ENCODE assay signal across 2 cellular contexts in the genomic region with DNA sequence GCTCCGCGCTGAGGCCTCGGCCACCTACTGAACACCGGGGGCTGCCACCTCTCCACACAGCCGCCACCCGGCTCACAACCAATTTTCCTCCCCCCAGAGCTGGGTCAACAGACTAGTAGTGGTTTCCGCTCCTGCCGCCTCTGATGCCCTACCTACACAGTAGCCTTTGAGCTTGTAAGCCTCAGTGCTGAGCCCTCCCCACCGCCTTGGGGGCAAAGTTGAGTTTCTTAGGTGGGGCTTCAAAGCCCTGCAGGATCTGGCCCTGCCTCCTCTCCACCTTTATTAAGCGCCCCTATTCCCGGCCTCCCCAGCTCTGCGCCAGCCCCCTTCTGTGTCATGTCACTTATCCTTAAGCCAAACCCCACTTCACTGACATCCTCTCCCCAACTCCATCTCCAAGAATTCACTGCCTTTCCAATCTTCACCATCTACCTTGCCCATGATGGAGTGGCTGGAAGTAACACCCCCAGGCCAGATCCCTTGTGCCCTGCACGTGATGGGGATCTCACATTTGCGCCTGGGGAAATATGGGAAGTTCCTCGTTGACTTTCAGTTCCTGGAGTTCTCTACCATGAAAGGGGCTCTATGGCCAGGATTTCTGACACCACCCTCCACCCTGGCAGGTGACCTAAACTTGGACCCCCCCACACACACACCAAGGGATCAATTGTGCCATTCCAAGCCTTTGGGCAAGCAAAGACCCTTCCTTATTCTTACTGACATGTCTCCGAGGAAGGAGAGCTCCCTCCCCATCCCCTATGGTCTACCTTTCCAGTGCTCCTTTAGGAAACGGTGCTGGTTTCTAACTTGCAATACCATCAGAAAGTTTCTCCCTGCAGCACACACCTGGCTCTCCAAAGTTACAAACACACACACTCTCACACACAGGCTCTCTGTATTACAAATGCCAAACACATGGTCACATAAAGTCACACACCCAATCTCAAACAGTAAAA.
TF ChIP-seq lines count a peak whose summit lies in the region.

No MANE protein-coding gene starts in this region.

TF ChIP-seq in K562, 482 proteins besides CTCF, POLR2A, EP300 and RAD21:
- TF ChIP-seq KLF10 (CRISPR knock-in tag; IDR thresholded peaks at IDR 0.05): no peak
- TF ChIP-seq, protein P1, sequence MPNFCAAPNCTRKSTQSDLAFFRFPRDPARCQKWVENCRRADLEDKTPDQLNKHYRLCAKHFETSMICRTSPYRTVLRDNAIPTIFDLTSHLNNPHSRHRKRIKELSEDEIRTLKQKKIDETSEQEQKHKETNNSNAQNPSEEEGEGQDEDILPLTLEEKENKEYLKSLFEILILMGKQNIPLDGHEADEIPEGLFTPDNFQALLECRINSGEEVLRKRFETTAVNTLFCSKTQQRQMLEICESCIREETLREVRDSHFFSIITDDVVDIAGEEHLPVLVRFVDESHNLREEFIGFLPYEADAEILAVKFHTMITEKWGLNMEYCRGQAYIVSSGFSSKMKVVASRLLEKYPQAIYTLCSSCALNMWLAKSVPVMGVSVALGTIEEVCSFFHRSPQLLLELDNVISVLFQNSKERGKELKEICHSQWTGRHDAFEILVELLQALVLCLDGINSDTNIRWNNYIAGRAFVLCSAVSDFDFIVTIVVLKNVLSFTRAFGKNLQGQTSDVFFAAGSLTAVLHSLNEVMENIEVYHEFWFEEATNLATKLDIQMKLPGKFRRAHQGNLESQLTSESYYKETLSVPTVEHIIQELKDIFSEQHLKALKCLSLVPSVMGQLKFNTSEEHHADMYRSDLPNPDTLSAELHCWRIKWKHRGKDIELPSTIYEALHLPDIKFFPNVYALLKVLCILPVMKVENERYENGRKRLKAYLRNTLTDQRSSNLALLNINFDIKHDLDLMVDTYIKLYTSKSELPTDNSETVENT (CRISPR knock-in tag; IDR thresholded peaks at IDR 0.05): 0 out of 2 replicates have a peak, but pooled peaks have one; percentile 9

TF ChIP-seq in neural cell, 6 proteins besides CTCF, POLR2A, EP300 and RAD21:
- TF ChIP-seq SMC3 (conservative IDR thresholded peaks at IDR 0.05; ENCODE audit: poor library complexity) (no peak), MXI1 (conservative IDR thresholded peaks at IDR 0.05; ENCODE audit: poor library complexity, severe bottlenecking) (no peak), POLR2AphosphoS5 (IDR thresholded peaks at IDR 0.05) (no peak), TAF1 (IDR thresholded peaks at IDR 0.05; ENCODE audit: low read depth) (no peak), EZH2 (IDR thresholded peaks at IDR 0.05; ENCODE audit: borderline replicate concordance, insufficient read depth, low read length, poor library complexity, severe bottlenecking) (no peak)
- TF ChIP-seq, protein P2, sequence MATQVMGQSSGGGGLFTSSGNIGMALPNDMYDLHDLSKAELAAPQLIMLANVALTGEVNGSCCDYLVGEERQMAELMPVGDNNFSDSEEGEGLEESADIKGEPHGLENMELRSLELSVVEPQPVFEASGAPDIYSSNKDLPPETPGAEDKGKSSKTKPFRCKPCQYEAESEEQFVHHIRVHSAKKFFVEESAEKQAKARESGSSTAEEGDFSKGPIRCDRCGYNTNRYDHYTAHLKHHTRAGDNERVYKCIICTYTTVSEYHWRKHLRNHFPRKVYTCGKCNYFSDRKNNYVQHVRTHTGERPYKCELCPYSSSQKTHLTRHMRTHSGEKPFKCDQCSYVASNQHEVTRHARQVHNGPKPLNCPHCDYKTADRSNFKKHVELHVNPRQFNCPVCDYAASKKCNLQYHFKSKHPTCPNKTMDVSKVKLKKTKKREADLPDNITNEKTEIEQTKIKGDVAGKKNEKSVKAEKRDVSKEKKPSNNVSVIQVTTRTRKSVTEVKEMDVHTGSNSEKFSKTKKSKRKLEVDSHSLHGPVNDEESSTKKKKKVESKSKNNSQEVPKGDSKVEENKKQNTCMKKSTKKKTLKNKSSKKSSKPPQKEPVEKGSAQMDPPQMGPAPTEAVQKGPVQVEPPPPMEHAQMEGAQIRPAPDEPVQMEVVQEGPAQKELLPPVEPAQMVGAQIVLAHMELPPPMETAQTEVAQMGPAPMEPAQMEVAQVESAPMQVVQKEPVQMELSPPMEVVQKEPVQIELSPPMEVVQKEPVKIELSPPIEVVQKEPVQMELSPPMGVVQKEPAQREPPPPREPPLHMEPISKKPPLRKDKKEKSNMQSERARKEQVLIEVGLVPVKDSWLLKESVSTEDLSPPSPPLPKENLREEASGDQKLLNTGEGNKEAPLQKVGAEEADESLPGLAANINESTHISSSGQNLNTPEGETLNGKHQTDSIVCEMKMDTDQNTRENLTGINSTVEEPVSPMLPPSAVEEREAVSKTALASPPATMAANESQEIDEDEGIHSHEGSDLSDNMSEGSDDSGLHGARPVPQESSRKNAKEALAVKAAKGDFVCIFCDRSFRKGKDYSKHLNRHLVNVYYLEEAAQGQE (IDR thresholded peaks at IDR 0.05; ENCODE audit: borderline replicate concordance): no peak
TF ChIP-seq in neural cell: peak in this region for 0.
